In the genomic region with DNA sequence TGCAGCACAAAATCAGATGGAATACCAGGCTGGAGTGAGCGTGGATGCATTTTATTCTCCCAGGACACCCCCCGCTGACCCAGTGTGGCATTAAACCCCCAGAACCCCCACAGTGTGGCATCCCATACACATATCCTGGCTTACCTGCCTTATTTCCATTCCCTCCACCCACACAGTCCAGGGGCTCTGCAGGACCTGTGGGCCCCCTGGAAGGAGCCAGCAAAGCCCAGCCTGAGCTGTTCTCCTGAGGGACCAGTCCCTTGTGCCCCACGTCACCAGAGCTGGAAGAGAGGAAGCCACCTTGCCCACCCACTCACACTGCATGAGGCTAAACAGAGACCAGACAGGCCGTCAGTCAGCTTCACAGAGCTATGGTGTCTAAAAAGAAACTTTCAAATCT, we compare ENCODE assay signal across 35 cellular contexts. TPM values are rescaled to one million over a fixed set of nuclear protein-coding genes. Genes with fewer than 3 reads are reported as not detected.
"Had no signal": no experiment of that assay in that cellular context is flagged by ENCODE, and none has a peak within 500 bp of the region (broad histone marks: within the 10 kb centered on the region; RNA-seq: fewer than 3 reads in every experiment).

No MANE protein-coding gene starts in this region.

- DNase-seq: activated B cell treated with CpG ODN at 0.5 μM for 24 hours; activated CD4-positive, alpha-beta memory T cell treated with anti-CD3 and anti-CD28 coated beads for 36 hours; activated CD4-positive, alpha-beta T cell treated with anti-CD3 and anti-CD28 coated beads for 4 hours; activated CD4-positive, alpha-beta T cell treated with anti-CD3 and anti-CD28 coated beads, Interleukin-2, amount 10 ng/mL, durations not matched to agents 24 days and 14 days; activated CD4-positive, alpha-beta T cell treated with anti-CD3 and anti-CD28 coated beads, Interleukin-2, amount 50 U/mL, for 1 hour; activated CD4-positive, alpha-beta T cell treated with anti-CD3 and anti-CD28 coated beads, Interleukin-2, amount 50 U/mL, for 4 hours; activated CD4-positive, CD25-positive, alpha-beta regulatory T cell treated with anti-CD3 and anti-CD28 coated beads, Interleukin-2, amount 50 U/mL, for 72 hours; activated CD8-positive, alpha-beta memory T cell treated with anti-CD3 and anti-CD28 coated beads, Interleukin-2, amount 50 U/mL, for 4 hours; activated CD8-positive, alpha-beta T cell treated with anti-CD3 and anti-CD28 coated beads for 36 hours; activated gamma-delta T cell; activated naive CD4-positive, alpha-beta T cell treated with anti-CD3 and anti-CD28 coated beads, Interleukin-2, amount 50 U/mL, for 16 hours; activated naive CD4-positive, alpha-beta T cell treated with Interleukin-2 at 50 U/mL for 16 hours; activated naive CD8-positive, alpha-beta T cell treated with anti-CD3 and anti-CD28 coated beads, Interleukin-2, amount 10 ng/mL, durations not matched to agents 7 days and 5 days; activated T-cell treated with anti-CD3 and anti-CD28 coated beads for 4 hours; activated T-cell treated with anti-CD3 and anti-CD28 coated beads, Interleukin-2, amount 50 U/mL, for 1 hour; activated T-cell treated with anti-CD3 and anti-CD28 coated beads, Interleukin-2, amount 50 U/mL, for 4 hours; activated T-cell treated with anti-CD3 and anti-CD28 coated beads, Interleukin-2, amount 50 U/mL, for 72 hours; adrenal gland; amniotic stem cell; aorta; body of pancreas; brain microvascular endothelial cell; cerebellar nuclear complex; SW 1271; T-helper 1 cell; T-helper 2 cell; T-helper 9 cell had no signal

- H3K4me3 ChIP-seq: adrenal gland, body of pancreas, breast epithelium had no signal

- H3K9me3 ChIP-seq: adrenal gland, body of pancreas had no signal

- H3K27ac Mint-ChIP-seq: activated B cell treated with CpG ODN at 0.5 μM for 24 hours; activated CD4-positive, alpha-beta memory T cell treated with anti-CD3 and anti-CD28 coated beads for 36 hours; activated CD4-positive, alpha-beta T cell treated with anti-CD3 and anti-CD28 coated beads, Interleukin-2, amount 10 ng/mL, durations not matched to agents 24 days and 14 days; activated CD8-positive, alpha-beta T cell treated with anti-CD3 and anti-CD28 coated beads for 36 hours; activated naive CD8-positive, alpha-beta T cell; activated naive CD8-positive, alpha-beta T cell treated with anti-CD3 and anti-CD28 coated beads, Interleukin-2, amount 10 ng/mL, durations not matched to agents 7 days and 5 days; activated T-cell treated with anti-CD3 and anti-CD28 coated beads, Interleukin-2, amount 50 U/mL, for 72 hours; activated T-helper 1 cell treated with anti-CD3 and anti-CD28 coated beads, Interleukin-12 subunit alpha, Interleukin-12 subunit beta, Interleukin-2, Interleukin-4 antibody, amounts not matched to agents 30 ng/mL and 10 ng/mL and 1 ng/mL, durations not matched to agents 14 hours and 24 hours and 36 hours; activated T-helper 17 cell treated with anti-CD3 and anti-CD28 coated beads, Interleukin-2, amount 50 U/mL, for 72 hours; T-helper 1 cell treated with Interleukin-12 subunit alpha and Interleukin-12 subunit beta and Interleukin-4 antibody, amounts not matched to agents 30 μg/mL and 1 μg/mL, for 36 hours; T-helper 2 cell treated with Interferon-gamma antibody and Interleukin-4, amounts not matched to agents 5 μg/mL and 100 μg/mL, for 36 hours had no signal

- H3K9me3 Mint-ChIP-seq: activated CD4-positive, alpha-beta memory T cell treated with anti-CD3 and anti-CD28 coated beads for 36 hours; activated CD4-positive, alpha-beta T cell treated with anti-CD3 and anti-CD28 coated beads, Interleukin-2, amount 10 ng/mL, durations not matched to agents 24 days and 14 days; activated T-cell treated with anti-CD3 and anti-CD28 coated beads, Interleukin-2, amount 50 U/mL, for 4 hours; activated T-helper 1 cell treated with anti-CD3 and anti-CD28 coated beads, Interleukin-12 subunit alpha, Interleukin-12 subunit beta, Interleukin-2, Interleukin-4 antibody, amounts not matched to agents 30 ng/mL and 10 ng/mL and 1 ng/mL, durations not matched to agents 14 hours and 24 hours and 36 hours; central memory CD8-positive, alpha-beta T cell; T-helper 1 cell treated with Interleukin-12 subunit alpha and Interleukin-12 subunit beta and Interleukin-4 antibody, amounts not matched to agents 30 μg/mL and 1 μg/mL, for 36 hours; T-helper 2 cell treated with Interferon-gamma antibody and Interleukin-4, amounts not matched to agents 5 μg/mL and 100 μg/mL, for 36 hours had no signal

- H3K4me1 ChIP-seq: body of pancreas, breast epithelium had no signal

- H3K36me3 ChIP-seq: adrenal gland, brain microvascular endothelial cell, breast epithelium had no signal

- H3K27ac ChIP-seq: adrenal gland, body of pancreas, brain microvascular endothelial cell, breast epithelium, VCaP had no signal

- H3K27me3 ChIP-seq: adrenal gland, body of pancreas, brain microvascular endothelial cell, breast epithelium had no signal

- H3K36me3 Mint-ChIP-seq: activated CD4-positive, alpha-beta memory T cell treated with anti-CD3 and anti-CD28 coated beads for 36 hours; activated naive CD8-positive, alpha-beta T cell; activated naive CD8-positive, alpha-beta T cell treated with anti-CD3 and anti-CD28 coated beads, Interleukin-2, amount 10 ng/mL, durations not matched to agents 7 days and 5 days had no signal

- ATAC-seq: activated CD8-positive, alpha-beta T cell treated with anti-CD3 and anti-CD28 coated beads for 36 hours; activated T-cell treated with anti-CD3 and anti-CD28 coated beads, Interleukin-2, amount 50 U/mL, for 4 hours; activated T-cell treated with anti-CD3 and anti-CD28 coated beads, Interleukin-2, amount 50 U/mL, for 72 hours; activated T-helper 17 cell treated with anti-CD3 and anti-CD28 coated beads, Interleukin-2, amount 50 U/mL, for 72 hours; body of pancreas had no signal

- H3K4me3 Mint-ChIP-seq: activated B cell treated with CpG ODN at 0.5 μM for 24 hours; activated CD4-positive, alpha-beta memory T cell treated with anti-CD3 and anti-CD28 coated beads for 36 hours; activated CD4-positive, alpha-beta T cell treated with anti-CD3 and anti-CD28 coated beads, Interleukin-2, amount 10 ng/mL, durations not matched to agents 24 days and 14 days; activated CD8-positive, alpha-beta T cell treated with anti-CD3 and anti-CD28 coated beads for 36 hours; activated naive CD8-positive, alpha-beta T cell; activated naive CD8-positive, alpha-beta T cell treated with anti-CD3 and anti-CD28 coated beads, Interleukin-2, amount 10 ng/mL, durations not matched to agents 7 days and 5 days; activated T-cell treated with anti-CD3 and anti-CD28 coated beads, Interleukin-2, amount 50 U/mL, for 4 hours; activated T-cell treated with anti-CD3 and anti-CD28 coated beads, Interleukin-2, amount 50 U/mL, for 72 hours; activated T-helper 1 cell treated with anti-CD3 and anti-CD28 coated beads, Interleukin-12 subunit alpha, Interleukin-12 subunit beta, Interleukin-2, Interleukin-4 antibody, amounts not matched to agents 30 ng/mL and 10 ng/mL and 1 ng/mL, durations not matched to agents 14 hours and 24 hours and 36 hours; activated T-helper 17 cell treated with anti-CD3 and anti-CD28 coated beads, Interleukin-2, amount 50 U/mL, for 72 hours; central memory CD8-positive, alpha-beta T cell; T-helper 1 cell treated with Interleukin-12 subunit alpha and Interleukin-12 subunit beta and Interleukin-4 antibody, amounts not matched to agents 30 μg/mL and 1 μg/mL, for 36 hours; T-helper 2 cell treated with Interferon-gamma antibody and Interleukin-4, amounts not matched to agents 5 μg/mL and 100 μg/mL, for 36 hours had no signal

- H3K4me1 Mint-ChIP-seq: activated B cell treated with CpG ODN at 0.5 μM for 24 hours; activated CD4-positive, alpha-beta T cell treated with anti-CD3 and anti-CD28 coated beads, Interleukin-2, amount 10 ng/mL, durations not matched to agents 24 days and 14 days; activated naive CD8-positive, alpha-beta T cell treated with anti-CD3 and anti-CD28 coated beads, Interleukin-2, amount 10 ng/mL, durations not matched to agents 7 days and 5 days; activated T-helper 17 cell treated with anti-CD3 and anti-CD28 coated beads, Interleukin-2, amount 50 U/mL, for 72 hours; central memory CD8-positive, alpha-beta T cell had no signal

RNA-seq across cellular contexts. Expression of a gene that starts 20.1 kb away (rescaled TPM):
- total RNA-seq: activated B cell treated with CpG ODN at 0.5 μM for 24 hours; activated CD4-positive, alpha-beta memory T cell treated with anti-CD3 and anti-CD28 coated beads for 36 hours; activated CD4-positive, alpha-beta T cell treated with anti-CD3 and anti-CD28 coated beads, Interleukin-2, amount 10 ng/mL, durations not matched to agents 24 days and 14 days; activated CD8-positive, alpha-beta T cell treated with anti-CD3 and anti-CD28 coated beads for 36 hours; activated naive CD8-positive, alpha-beta T cell treated with anti-CD3 and anti-CD28 coated beads, Interleukin-2, amount 10 ng/mL, durations not matched to agents 7 days and 5 days; activated T-helper 1 cell treated with anti-CD3 and anti-CD28 coated beads, Interleukin-12 subunit alpha, Interleukin-12 subunit beta, Interleukin-2, Interleukin-4 antibody, amounts not matched to agents 30 ng/mL and 10 ng/mL and 1 ng/mL, durations not matched to agents 14 hours and 24 hours and 36 hours had no signal
